ENCODE assay signal across 8 cellular contexts in the genomic region with DNA sequence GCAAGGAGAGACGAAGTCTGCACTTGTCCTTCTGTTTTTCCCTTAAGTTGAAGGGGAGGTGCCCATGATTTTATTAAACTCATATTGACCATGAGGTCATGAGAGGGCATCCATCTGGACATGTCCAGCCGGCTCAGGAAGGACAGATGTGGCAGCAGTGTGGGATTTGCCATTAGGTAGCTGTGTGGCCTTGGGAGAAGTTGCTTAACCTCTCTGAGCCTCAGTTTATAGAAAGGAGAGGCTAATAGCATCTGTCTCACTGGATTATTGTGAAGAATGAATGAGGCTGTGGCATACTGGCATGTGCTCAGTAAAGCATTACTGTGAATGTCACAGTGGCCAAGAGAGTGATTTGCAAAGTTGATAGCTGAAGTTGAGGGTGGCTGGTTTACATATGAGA. TPM values are rescaled to one million over a fixed set of nuclear protein-coding genes. Genes with fewer than 3 reads are reported as not detected.
A peak's percentile ranks its signal among the peaks of the same experiment; 100 is the strongest.
DNase-seq lines count a peak whose midpoint lies in the region; ATAC-seq and TF ChIP-seq lines count a peak whose summit lies in the region.

No MANE protein-coding gene starts in this region.

- peaks cover 12% of the 10 kb centered on the region for H3K4me1 Mint-ChIP-seq in CD14-positive monocyte
- H3K4me1 Mint-ChIP-seq in naive thymus-derived CD8-positive, alpha-beta T cell = peaks cover 16 to 27% (median 24%) of the 10 kb centered on the region in 4 donors

- peak overlapping the region; percentile 96 for H3K27ac ChIP-seq in KOPT-K1 (ENCODE audit: low read depth, low read length, poor library complexity, severe bottlenecking)

- H3K9me3 ChIP-seq in KOPT-K1 (ENCODE audit: insufficient read depth, low read length, poor library complexity, severe bottlenecking) = peaks cover 24% of the 10 kb centered on the region

- peak overlapping the region; percentile 87 to 100 for H3K4me3 ChIP-seq in cardiac fibroblast (replicated peaks in 1 of 2; ENCODE audit: low read depth in 2 of 2, low read length in 2 of 2)

- TF ChIP-seq CTCF in CD14-positive monocyte (IDR thresholded peaks at IDR 0.05) = no peak
- no peak for TF ChIP-seq CTCF in cardiac fibroblast (IDR thresholded peaks at IDR 0.05; ENCODE audit: low read depth, low read length)

- H3K27ac Mint-ChIP-seq in CD14-positive monocyte = peak overlapping the region in 3 of 7 donors; percentile 1 to 99 (median 98)
- H3K27ac Mint-ChIP-seq in naive thymus-derived CD8-positive, alpha-beta T cell = peak overlapping the region; percentile 5 to 99 (median 80)

- peak overlapping the region; percentile 95 to 97 for H3K4me3 Mint-ChIP-seq in CD14-positive monocyte
- H3K4me3 Mint-ChIP-seq in naive thymus-derived CD8-positive, alpha-beta T cell = peak overlapping the region; percentile 94 to 99 (median 98)

- H3K36me3 ChIP-seq in KOPT-K1 (ENCODE audit: insufficient read depth, low read length) = peaks cover 37% of the 10 kb centered on the region

- DNase-seq in CD14-positive monocyte (ENCODE audit: low spot score) = no peak
- DNase-seq in cardiac fibroblast (ENCODE audit: low read depth in 2 of 2) = no peak
- no peak for DNase-seq in naive thymus-derived CD8-positive, alpha-beta T cell
- DNase-seq in midbrain (lab: John Stamatoyannopoulos, UW) = no peak

- H3K9me3 Mint-ChIP-seq in CD14-positive monocyte = peaks cover 14 to 27% (median 23%) of the 10 kb centered on the region in 7 donors
- H3K9me3 Mint-ChIP-seq in naive thymus-derived CD8-positive, alpha-beta T cell = peaks cover 0 to 22% (median 13%) of the 10 kb centered on the region in 9 donors

- POLR2A ChIA-PET in naive thymus-derived CD8-positive, alpha-beta T cell (lab: Charles Lee) = no interaction called here

- no peak for ATAC-seq in naive thymus-derived CD8-positive, alpha-beta T cell
- no peak for ATAC-seq in GM21576 (IDR thresholded peaks at IDR 0.05; ENCODE audit: unreplicated experiment)
- ATAC-seq in HG03135 (IDR thresholded peaks at IDR 0.05; ENCODE audit: unreplicated experiment) = no peak
- ATAC-seq in GM18858 (IDR thresholded peaks at IDR 0.05; ENCODE audit: unreplicated experiment) = no peak

- peaks cover 0 to 1% (median 0%) of the 10 kb centered on the region in 3 donors for H3K27me3 Mint-ChIP-seq in CD14-positive monocyte (ENCODE audit: low read depth in 3 of 3)
- no peaks in the 10 kb centered on the region for H3K27me3 Mint-ChIP-seq in naive thymus-derived CD8-positive, alpha-beta T cell

- intact Hi-C loops in CD14-positive monocyte (cut with micrococcal nuclease) = loop anchor here (5.0 kb wide), 2 partner anchors 121 to 201 kb away; no protein-coding TSS in a partner anchor

- peaks cover 33 to 35% of the 10 kb centered on the region in 2 donors for H3K36me3 Mint-ChIP-seq in CD14-positive monocyte
- peaks cover 0 to 36% (median 1%) of the 10 kb centered on the region in 3 donors for H3K36me3 Mint-ChIP-seq in naive thymus-derived CD8-positive, alpha-beta T cell

RNA-seq across cellular contexts. Expression of a gene that starts 1.2 kb away (rescaled TPM):
- 10 to 100 TPM; 13.1 to 13.6 TPM for polyA plus RNA-seq in CD14-positive monocyte
- total RNA-seq in naive thymus-derived CD8-positive, alpha-beta T cell = 10 to 100 TPM; 14.5 to 15.9 TPM
- polyA plus RNA-seq in naive thymus-derived CD8-positive, alpha-beta T cell = 10 to 100 TPM; 20.8 to 25.2 (median 23.5) TPM

RNA-seq across cellular contexts. Expression of a gene that starts 18.5 kb away (rescaled TPM):
- not detected for polyA plus RNA-seq in CD14-positive monocyte
- total RNA-seq in naive thymus-derived CD8-positive, alpha-beta T cell = under 1 TPM; 0.49 to 0.70 TPM
- under 1 TPM; 0.06 to 0.85 (median 0.07) TPM for polyA plus RNA-seq in naive thymus-derived CD8-positive, alpha-beta T cell
